1 cellular context compared by ENCODE assay signal in the genomic region with DNA sequence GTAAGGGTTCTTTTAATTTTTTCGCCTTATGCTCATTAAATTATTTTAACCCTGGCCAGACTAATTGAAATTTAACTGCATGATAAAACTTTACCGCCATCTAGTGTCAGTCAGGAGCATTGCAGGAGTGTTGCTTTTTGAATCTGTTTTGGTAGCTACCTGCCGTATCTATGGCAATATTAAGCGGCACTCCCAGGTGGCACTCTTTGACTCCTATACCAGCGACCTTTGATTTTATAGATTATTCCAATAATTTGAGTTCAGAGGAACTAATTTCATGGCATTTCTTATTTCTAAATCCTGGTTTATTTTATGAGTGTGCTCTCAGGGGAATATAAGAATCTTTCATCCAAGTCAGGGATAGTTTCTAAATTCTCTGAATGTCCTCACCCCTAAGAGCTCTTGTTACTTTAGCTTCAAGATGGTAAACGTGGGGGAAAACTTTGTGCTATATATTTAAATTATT.
TF ChIP-seq lines count a peak whose summit lies in the region.

No MANE protein-coding gene starts in this region.

TF ChIP-seq in HEK293, 187 proteins besides CTCF, POLR2A, EP300 and RAD21 (continued from another document):
- TF ChIP-seq, protein P1, sequence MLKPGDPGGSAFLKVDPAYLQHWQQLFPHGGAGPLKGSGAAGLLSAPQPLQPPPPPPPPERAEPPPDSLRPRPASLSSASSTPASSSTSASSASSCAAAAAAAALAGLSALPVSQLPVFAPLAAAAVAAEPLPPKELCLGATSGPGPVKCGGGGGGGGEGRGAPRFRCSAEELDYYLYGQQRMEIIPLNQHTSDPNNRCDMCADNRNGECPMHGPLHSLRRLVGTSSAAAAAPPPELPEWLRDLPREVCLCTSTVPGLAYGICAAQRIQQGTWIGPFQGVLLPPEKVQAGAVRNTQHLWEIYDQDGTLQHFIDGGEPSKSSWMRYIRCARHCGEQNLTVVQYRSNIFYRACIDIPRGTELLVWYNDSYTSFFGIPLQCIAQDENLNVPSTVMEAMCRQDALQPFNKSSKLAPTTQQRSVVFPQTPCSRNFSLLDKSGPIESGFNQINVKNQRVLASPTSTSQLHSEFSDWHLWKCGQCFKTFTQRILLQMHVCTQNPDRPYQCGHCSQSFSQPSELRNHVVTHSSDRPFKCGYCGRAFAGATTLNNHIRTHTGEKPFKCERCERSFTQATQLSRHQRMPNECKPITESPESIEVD (tag by site-specific recombination; IDR thresholded peaks at IDR 0.05), result 0 out of 2 replicates have a peak, but pooled peaks have one; percentile 35
- no peak for TF ChIP-seq ZNF2 (tag by site-specific recombination; IDR thresholded peaks at IDR 0.05)
- no peak for TF ChIP-seq ZNF596 (tag by site-specific recombination; IDR thresholded peaks at IDR 0.05)
- no peak for TF ChIP-seq BCL11A (tag by site-specific recombination; IDR thresholded peaks at IDR 0.05; ENCODE audit: low read depth)
- peak; percentile 46; the same call in 1 of the 2 replicates for TF ChIP-seq ZNF664 (tag by site-specific recombination; IDR thresholded peaks at IDR 0.05)
TF ChIP-seq in HEK293: peak in this region for 6.
